23 cellular contexts compared by ENCODE assay signal in genomic region chr7:150781961-150782360, GRCh38. TPM values are rescaled to one million over a fixed set of nuclear protein-coding genes. Genes with fewer than 3 reads are reported as not detected.
"Had no signal": no experiment of that assay in that cellular context is flagged by ENCODE, and none has a peak within 500 bp of the region (broad histone marks: within the 10 kb centered on the region; RNA-seq: fewer than 3 reads in every experiment).

No MANE protein-coding gene starts in this region.

- ATAC-seq: activated CD4-positive, CD25-positive, alpha-beta regulatory T cell treated with anti-CD3 and anti-CD28 coated beads, Interleukin-2, amount 50 U/mL, for 24 hours; heart right ventricle; mucosa of descending colon had no signal

- H3K27me3 ChIP-seq: brain microvascular endothelial cell, heart right ventricle, sigmoid colon had no signal

- H3K4me3 ChIP-seq: coronary artery, heart right ventricle, left ventricle myocardium inferior, mucosa of descending colon, sigmoid colon had no signal

- DNase-seq: activated CD4-positive, alpha-beta T cell treated with anti-CD3 and anti-CD28 coated beads, Interleukin-2, amount 50 U/mL, for 1 hour; activated CD8-positive, alpha-beta memory T cell treated with anti-CD3 and anti-CD28 coated beads, Interleukin-2, amount 50 U/mL, for 4 hours; activated effector memory CD4-positive, alpha-beta T cell treated with anti-CD3 and anti-CD28 coated beads, Interleukin-2, amount 50 U/mL, for 16 hours; activated naive CD4-positive, alpha-beta T cell treated with anti-CD3 and anti-CD28 coated beads, Interleukin-2, amount 50 U/mL, for 16 hours; activated T-cell treated with anti-CD3 and anti-CD28 coated beads, Interleukin-2, amount 50 U/mL, for 48 hours; aorta; brain microvascular endothelial cell; central memory CD4-positive, alpha-beta T cell; effector CD4-positive, alpha-beta T cell; heart right ventricle; left ventricle myocardium inferior; mucosa of descending colon; nucleus accumbens; sigmoid colon; stimulated activated CD4-positive, alpha-beta T cell treated with anti-CD3 and anti-CD28 coated beads, Interleukin-12 subunit alpha, Interleukin-12 subunit beta, amount 100 ng/mL, for 4 hours; stimulated activated CD4-positive, alpha-beta T cell treated with anti-CD3 and anti-CD28 coated beads, Interleukin-1b, Interleukin-23, amount 100 ng/mL, for 48 hours; stimulated activated CD8-positive, alpha-beta memory T cell treated with anti-CD3 and anti-CD28 coated beads, Interleukin-4, amount 100 ng/mL, for 48 hours; stimulated activated naive CD4-positive, alpha-beta T cell; T1000; trophoblast cell had no signal

- H3K27ac ChIP-seq: brain microvascular endothelial cell, coronary artery had no signal

- H3K36me3 ChIP-seq: brain microvascular endothelial cell, heart right ventricle, left ventricle myocardium inferior, sigmoid colon had no signal

- H3K9me3 ChIP-seq: heart right ventricle, left ventricle myocardium inferior, mucosa of descending colon, sigmoid colon had no signal

RNA-seq across cellular contexts. Expression of gene TMEM176B, which starts 18.2 kb away (rescaled TPM):
- total RNA-seq: T-helper 1 cell treated with Interleukin-12 subunit alpha and Interleukin-12 subunit beta and Interleukin-4 antibody, amounts not matched to agents 30 ng/mL and 1 ng/mL, for 36 hours had no signal

RNA-seq across cellular contexts. Expression of gene TMEM176A, which starts 18.6 kb away (rescaled TPM):
- total RNA-seq: T-helper 1 cell treated with Interleukin-12 subunit alpha and Interleukin-12 subunit beta and Interleukin-4 antibody, amounts not matched to agents 30 ng/mL and 1 ng/mL, for 36 hours had no signal
